1 cellular context compared by ENCODE assay signal in the genomic region with DNA sequence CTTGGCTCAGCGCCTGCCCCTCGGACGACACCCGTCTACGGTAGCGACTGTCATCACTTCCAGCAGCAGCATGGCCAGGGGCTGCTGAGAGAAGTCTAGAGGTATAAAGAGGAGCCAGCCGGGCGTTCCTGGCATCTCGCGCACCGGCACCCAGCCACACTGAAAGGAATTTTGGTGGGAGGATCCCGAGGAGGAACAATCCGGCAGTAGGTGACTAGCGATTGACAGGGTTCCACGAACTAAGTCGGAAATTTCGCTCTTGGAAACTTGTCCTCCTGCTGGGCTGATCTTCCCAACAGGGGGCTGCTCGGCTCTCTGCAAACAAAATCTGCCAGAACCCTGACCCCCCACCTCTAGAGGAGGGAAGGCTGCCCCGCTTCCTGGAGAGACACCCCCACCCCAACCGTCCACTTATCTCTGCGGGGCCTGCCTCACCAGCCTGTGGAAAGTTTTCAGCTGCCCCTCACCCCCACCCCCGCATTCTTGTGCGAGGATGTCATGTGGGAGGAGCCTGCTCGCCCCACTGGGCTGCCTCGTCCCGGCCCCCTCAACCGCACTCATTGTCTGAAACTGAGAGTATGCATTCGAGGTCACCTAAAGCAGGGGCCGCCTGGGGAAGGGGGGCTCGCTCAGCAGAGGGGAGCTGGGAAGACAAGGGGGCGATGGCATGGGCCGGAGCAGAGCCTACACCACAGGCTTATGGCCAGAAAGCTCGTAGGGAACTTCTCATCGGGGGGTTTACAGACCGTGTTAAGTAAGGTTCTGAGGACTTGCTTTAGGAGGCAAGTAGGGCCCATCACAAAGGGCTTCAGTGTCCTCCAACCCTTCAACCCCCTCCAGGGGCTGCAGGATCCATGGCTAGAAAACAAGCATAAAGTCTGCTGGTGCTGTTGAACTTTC.
A peak's percentile ranks its signal among the peaks of the same experiment; 100 is the strongest.
TF ChIP-seq lines count a peak whose summit lies in the region.

No MANE protein-coding gene starts in this region.

TF ChIP-seq in HepG2, 621 proteins besides CTCF, POLR2A, EP300 and RAD21 (continued from another document and continues in another):
- TF ChIP-seq ELF4 (CRISPR knock-in tag; IDR thresholded peaks at IDR 0.05; ENCODE audit: borderline replicate concordance), result no peak
- TF ChIP-seq ZNF331 (CRISPR knock-in tag; IDR thresholded peaks at IDR 0.05), result peak; percentile 40; the same call in 1 of the 2 replicates
- TF ChIP-seq MZF1 (CRISPR knock-in tag; IDR thresholded peaks at IDR 0.05; ENCODE audit: borderline replicate concordance), result no peak
- TF ChIP-seq ZFP90 (CRISPR knock-in tag; IDR thresholded peaks at IDR 0.05; ENCODE audit: borderline replicate concordance), result peak; percentile 56; the same call in 1 of the 2 replicates
- no peak for TF ChIP-seq HOXD1 (CRISPR knock-in tag; IDR thresholded peaks at IDR 0.05)
- TF ChIP-seq ZNF235 (CRISPR knock-in tag; IDR thresholded peaks at IDR 0.05; ENCODE audit: borderline replicate concordance), result 0 out of 2 replicates have a peak, but pooled peaks have one; percentile 60
- TF ChIP-seq NKX3-1 (CRISPR knock-in tag; IDR thresholded peaks at IDR 0.05), result no peak
- TF ChIP-seq, protein P1, sequence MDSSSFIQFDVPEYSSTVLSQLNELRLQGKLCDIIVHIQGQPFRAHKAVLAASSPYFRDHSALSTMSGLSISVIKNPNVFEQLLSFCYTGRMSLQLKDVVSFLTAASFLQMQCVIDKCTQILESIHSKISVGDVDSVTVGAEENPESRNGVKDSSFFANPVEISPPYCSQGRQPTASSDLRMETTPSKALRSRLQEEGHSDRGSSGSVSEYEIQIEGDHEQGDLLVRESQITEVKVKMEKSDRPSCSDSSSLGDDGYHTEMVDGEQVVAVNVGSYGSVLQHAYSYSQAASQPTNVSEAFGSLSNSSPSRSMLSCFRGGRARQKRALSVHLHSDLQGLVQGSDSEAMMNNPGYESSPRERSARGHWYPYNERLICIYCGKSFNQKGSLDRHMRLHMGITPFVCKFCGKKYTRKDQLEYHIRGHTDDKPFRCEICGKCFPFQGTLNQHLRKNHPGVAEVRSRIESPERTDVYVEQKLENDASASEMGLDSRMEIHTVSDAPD (CRISPR knock-in tag; IDR thresholded peaks at IDR 0.05), result no peak
- TF ChIP-seq, protein P2, sequence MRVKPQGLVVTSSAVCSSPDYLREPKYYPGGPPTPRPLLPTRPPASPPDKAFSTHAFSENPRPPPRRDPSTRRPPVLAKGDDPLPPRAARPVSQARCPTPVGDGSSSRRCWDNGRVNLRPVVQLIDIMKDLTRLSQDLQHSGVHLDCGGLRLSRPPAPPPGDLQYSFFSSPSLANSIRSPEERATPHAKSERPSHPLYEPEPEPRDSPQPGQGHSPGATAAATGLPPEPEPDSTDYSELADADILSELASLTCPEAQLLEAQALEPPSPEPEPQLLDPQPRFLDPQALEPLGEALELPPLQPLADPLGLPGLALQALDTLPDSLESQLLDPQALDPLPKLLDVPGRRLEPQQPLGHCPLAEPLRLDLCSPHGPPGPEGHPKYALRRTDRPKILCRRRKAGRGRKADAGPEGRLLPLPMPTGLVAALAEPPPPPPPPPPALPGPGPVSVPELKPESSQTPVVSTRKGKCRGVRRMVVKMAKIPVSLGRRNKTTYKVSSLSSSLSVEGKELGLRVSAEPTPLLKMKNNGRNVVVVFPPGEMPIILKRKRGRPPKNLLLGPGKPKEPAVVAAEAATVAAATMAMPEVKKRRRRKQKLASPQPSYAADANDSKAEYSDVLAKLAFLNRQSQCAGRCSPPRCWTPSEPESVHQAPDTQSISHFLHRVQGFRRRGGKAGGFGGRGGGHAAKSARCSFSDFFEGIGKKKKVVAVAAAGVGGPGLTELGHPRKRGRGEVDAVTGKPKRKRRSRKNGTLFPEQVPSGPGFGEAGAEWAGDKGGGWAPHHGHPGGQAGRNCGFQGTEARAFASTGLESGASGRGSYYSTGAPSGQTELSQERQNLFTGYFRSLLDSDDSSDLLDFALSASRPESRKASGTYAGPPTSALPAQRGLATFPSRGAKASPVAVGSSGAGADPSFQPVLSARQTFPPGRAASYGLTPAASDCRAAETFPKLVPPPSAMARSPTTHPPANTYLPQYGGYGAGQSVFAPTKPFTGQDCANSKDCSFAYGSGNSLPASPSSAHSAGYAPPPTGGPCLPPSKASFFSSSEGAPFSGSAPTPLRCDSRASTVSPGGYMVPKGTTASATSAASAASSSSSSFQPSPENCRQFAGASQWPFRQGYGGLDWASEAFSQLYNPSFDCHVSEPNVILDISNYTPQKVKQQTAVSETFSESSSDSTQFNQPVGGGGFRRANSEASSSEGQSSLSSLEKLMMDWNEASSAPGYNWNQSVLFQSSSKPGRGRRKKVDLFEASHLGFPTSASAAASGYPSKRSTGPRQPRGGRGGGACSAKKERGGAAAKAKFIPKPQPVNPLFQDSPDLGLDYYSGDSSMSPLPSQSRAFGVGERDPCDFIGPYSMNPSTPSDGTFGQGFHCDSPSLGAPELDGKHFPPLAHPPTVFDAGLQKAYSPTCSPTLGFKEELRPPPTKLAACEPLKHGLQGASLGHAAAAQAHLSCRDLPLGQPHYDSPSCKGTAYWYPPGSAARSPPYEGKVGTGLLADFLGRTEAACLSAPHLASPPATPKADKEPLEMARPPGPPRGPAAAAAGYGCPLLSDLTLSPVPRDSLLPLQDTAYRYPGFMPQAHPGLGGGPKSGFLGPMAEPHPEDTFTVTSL (CRISPR knock-in tag; IDR thresholded peaks at IDR 0.05; ENCODE audit: borderline replicate concordance), result 0 out of 2 replicates have a peak, but pooled peaks have one; percentile 31
- peak; percentile 65 for TF ChIP-seq ELF3 (CRISPR knock-in tag; IDR thresholded peaks at IDR 0.05)
- TF ChIP-seq ZNF546 (CRISPR knock-in tag; conservative IDR thresholded peaks at IDR 0.05), result no peak
- no peak for TF ChIP-seq NR1H2 (CRISPR knock-in tag; IDR thresholded peaks at IDR 0.05; ENCODE audit: borderline replicate concordance, low read depth)
- no peak for TF ChIP-seq ZNF598 (CRISPR knock-in tag; IDR thresholded peaks at IDR 0.05; ENCODE audit: borderline replicate concordance)
- peak; percentile 79; the same call in 1 of the 2 replicates for TF ChIP-seq SOX5 (CRISPR knock-in tag; IDR thresholded peaks at IDR 0.05; ENCODE audit: borderline replicate concordance)
- TF ChIP-seq CBFB (CRISPR knock-in tag; IDR thresholded peaks at IDR 0.05), result peak; percentile 48; the same call in 1 of the 2 replicates
- TF ChIP-seq HDAC2 (CRISPR knock-in tag; IDR thresholded peaks at IDR 0.05), result no peak
- TF ChIP-seq RCOR2 (CRISPR knock-in tag; IDR thresholded peaks at IDR 0.05), result peak; percentile 15; the same call in 1 of the 2 replicates
- no peak for TF ChIP-seq AGO1 (IDR thresholded peaks at IDR 0.05; ENCODE audit: low read depth, low read length, poor library complexity, severe bottlenecking)
- TF ChIP-seq, protein P3, sequence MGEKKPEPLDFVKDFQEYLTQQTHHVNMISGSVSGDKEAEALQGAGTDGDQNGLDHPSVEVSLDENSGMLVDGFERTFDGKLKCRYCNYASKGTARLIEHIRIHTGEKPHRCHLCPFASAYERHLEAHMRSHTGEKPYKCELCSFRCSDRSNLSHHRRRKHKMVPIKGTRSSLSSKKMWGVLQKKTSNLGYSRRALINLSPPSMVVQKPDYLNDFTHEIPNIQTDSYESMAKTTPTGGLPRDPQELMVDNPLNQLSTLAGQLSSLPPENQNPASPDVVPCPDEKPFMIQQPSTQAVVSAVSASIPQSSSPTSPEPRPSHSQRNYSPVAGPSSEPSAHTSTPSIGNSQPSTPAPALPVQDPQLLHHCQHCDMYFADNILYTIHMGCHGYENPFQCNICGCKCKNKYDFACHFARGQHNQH (CRISPR knock-in tag; IDR thresholded peaks at IDR 0.05), result no peak
- TF ChIP-seq ZC3H13 (CRISPR knock-in tag; IDR thresholded peaks at IDR 0.05), result no peak
- 0 out of 2 replicates have a peak, but pooled peaks have one; percentile 16 for TF ChIP-seq GABPB1 (CRISPR knock-in tag; IDR thresholded peaks at IDR 0.05)
- no peak; the same call in 1 of the 2 replicates for TF ChIP-seq TOPORS (CRISPR knock-in tag; IDR thresholded peaks at IDR 0.05)
- TF ChIP-seq, protein P4, sequence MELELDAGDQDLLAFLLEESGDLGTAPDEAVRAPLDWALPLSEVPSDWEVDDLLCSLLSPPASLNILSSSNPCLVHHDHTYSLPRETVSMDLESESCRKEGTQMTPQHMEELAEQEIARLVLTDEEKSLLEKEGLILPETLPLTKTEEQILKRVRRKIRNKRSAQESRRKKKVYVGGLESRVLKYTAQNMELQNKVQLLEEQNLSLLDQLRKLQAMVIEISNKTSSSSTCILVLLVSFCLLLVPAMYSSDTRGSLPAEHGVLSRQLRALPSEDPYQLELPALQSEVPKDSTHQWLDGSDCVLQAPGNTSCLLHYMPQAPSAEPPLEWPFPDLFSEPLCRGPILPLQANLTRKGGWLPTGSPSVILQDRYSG (CRISPR knock-in tag; IDR thresholded peaks at IDR 0.05), result no peak
- TF ChIP-seq ZNF124 (CRISPR knock-in tag; IDR thresholded peaks at IDR 0.05), result no peak
- no peak for TF ChIP-seq NONO (IDR thresholded peaks at IDR 0.05)
- peak; percentile 80 for TF ChIP-seq NONO (CRISPR knock-in tag; conservative IDR thresholded peaks at IDR 0.05)
- no peak; the same call in 1 of the 2 replicates for TF ChIP-seq TGIF2 (CRISPR knock-in tag; IDR thresholded peaks at IDR 0.05)
- TF ChIP-seq, protein P5, sequence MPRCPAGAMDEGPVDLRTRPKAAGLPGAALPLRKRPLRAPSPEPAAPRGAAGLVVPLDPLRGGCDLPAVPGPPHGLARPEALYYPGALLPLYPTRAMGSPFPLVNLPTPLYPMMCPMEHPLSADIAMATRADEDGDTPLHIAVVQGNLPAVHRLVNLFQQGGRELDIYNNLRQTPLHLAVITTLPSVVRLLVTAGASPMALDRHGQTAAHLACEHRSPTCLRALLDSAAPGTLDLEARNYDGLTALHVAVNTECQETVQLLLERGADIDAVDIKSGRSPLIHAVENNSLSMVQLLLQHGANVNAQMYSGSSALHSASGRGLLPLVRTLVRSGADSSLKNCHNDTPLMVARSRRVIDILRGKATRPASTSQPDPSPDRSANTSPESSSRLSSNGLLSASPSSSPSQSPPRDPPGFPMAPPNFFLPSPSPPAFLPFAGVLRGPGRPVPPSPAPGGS (CRISPR knock-in tag; IDR thresholded peaks at IDR 0.05), result no peak
- TF ChIP-seq PHF20 (CRISPR knock-in tag; IDR thresholded peaks at IDR 0.05), result no peak
- 0 out of 2 replicates have a peak, but pooled peaks have one; percentile 30 for TF ChIP-seq ZNF333 (CRISPR knock-in tag; IDR thresholded peaks at IDR 0.05; ENCODE audit: borderline replicate concordance)
- TF ChIP-seq, protein P6, sequence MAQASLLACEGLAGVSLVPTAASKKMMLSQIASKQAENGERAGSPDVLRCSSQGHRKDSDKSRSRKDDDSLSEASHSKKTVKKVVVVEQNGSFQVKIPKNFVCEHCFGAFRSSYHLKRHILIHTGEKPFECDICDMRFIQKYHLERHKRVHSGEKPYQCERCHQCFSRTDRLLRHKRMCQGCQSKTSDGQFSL (CRISPR knock-in tag; IDR thresholded peaks at IDR 0.05), result no peak
- TF ChIP-seq, protein P7, sequence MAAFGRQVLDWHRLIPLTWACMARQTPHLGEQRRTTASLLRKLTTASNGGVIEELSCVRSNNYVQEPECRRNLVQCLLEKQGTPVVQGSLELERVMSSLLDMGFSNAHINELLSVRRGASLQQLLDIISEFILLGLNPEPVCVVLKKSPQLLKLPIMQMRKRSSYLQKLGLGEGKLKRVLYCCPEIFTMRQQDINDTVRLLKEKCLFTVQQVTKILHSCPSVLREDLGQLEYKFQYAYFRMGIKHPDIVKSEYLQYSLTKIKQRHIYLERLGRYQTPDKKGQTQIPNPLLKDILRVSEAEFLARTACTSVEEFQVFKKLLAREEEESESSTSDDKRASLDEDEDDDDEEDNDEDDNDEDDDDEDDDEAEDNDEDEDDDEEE (CRISPR knock-in tag; IDR thresholded peaks at IDR 0.05), result no peak
- no peak for TF ChIP-seq MTF1 (CRISPR knock-in tag; IDR thresholded peaks at IDR 0.05)
- TF ChIP-seq ZNF446 (CRISPR knock-in tag; IDR thresholded peaks at IDR 0.05), result no peak
- no peak for TF ChIP-seq STAG1 (CRISPR knock-in tag; IDR thresholded peaks at IDR 0.05)
- TF ChIP-seq ZSCAN31 (CRISPR knock-in tag; IDR thresholded peaks at IDR 0.05; ENCODE audit: low read depth), result peak; percentile 33
- TF ChIP-seq, protein P8, sequence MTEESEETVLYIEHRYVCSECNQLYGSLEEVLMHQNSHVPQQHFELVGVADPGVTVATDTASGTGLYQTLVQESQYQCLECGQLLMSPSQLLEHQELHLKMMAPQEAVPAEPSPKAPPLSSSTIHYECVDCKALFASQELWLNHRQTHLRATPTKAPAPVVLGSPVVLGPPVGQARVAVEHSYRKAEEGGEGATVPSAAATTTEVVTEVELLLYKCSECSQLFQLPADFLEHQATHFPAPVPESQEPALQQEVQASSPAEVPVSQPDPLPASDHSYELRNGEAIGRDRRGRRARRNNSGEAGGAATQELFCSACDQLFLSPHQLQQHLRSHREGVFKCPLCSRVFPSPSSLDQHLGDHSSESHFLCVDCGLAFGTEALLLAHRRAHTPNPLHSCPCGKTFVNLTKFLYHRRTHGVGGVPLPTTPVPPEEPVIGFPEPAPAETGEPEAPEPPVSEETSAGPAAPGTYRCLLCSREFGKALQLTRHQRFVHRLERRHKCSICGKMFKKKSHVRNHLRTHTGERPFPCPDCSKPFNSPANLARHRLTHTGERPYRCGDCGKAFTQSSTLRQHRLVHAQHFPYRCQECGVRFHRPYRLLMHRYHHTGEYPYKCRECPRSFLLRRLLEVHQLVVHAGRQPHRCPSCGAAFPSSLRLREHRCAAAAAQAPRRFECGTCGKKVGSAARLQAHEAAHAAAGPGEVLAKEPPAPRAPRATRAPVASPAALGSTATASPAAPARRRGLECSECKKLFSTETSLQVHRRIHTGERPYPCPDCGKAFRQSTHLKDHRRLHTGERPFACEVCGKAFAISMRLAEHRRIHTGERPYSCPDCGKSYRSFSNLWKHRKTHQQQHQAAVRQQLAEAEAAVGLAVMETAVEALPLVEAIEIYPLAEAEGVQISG (CRISPR knock-in tag; IDR thresholded peaks at IDR 0.05), result no peak; the same call in 1 of the 2 replicates
- peak; percentile 19; the same call in 1 of the 2 replicates for TF ChIP-seq BCL6 (CRISPR knock-in tag; IDR thresholded peaks at IDR 0.05)
- TF ChIP-seq TEAD2 (CRISPR knock-in tag; IDR thresholded peaks at IDR 0.05), result no peak
- TF ChIP-seq FOXK1 (CRISPR knock-in tag; IDR thresholded peaks at IDR 0.05; ENCODE audit: borderline replicate concordance, low read depth), result no peak
- no peak for TF ChIP-seq RBAK (CRISPR knock-in tag; IDR thresholded peaks at IDR 0.05)
